In the genomic region with DNA sequence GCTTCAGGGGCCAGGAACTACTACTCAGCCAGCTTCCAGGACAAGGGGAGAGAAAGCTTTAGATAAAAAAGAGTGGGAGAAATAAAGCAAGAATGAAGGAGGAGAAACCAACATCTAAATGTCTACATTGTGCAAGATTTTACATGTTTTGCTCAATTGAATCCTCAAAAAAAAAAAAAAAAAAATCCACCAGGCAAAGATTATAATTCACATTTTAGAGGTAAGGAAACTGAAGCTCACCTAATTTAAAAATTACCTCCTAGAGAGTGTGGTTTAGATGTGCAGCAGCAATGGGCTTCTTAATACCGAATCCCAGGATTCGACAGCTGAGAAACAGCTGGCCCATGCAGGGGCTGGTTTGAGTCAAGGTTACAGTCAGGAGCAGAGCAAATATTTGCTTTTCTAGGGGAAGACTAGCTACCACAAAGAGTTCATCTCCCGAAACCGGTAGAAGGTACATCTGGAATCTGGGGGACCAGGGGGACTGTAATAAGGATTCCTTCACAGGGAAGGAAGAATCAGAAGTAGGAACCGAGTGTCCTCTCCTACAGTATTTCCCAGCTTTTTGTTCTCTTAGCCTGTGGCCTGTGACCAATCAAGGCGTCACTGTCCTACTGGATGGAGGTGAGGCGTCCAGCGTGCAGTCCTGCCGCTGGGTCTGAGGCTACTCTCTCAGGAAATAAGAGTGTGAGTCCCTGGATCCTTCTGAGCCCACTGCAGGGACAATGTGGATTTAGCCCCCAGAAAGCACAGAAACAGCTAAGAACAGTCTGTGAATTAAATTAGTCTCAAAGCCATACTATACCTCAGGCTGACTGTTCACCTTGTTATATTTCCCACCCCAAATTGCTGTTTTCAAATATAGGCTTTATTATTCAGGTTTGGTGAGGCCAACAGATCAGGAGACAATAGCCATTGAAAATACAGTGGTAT, we compare ENCODE assay signal across 11 cellular contexts. TPM values are rescaled to one million over a fixed set of nuclear protein-coding genes. Genes with fewer than 3 reads are reported as not detected.
DNase-seq lines count a peak whose midpoint lies in the region; ATAC-seq, FAIRE-seq and TF ChIP-seq lines count a peak whose summit lies in the region.
"Had no signal": no experiment of that assay in that cellular context is flagged by ENCODE, and none has a peak within 500 bp of the region (broad histone marks: within the 10 kb centered on the region; RNA-seq: fewer than 3 reads in every experiment).

No MANE protein-coding gene starts in this region.

- no peak overlapping the region for H3K4me3 ChIP-seq in astrocyte (ENCODE audit: insufficient read depth, low read depth, low read length)
- no peak overlapping the region for H3K4me3 ChIP-seq in mucosa of stomach (ENCODE audit: low read length)
- H3K4me3 ChIP-seq in upper lobe of right lung: no peak overlapping the region

- no peaks in the 10 kb centered on the region for H4K20me1 ChIP-seq in astrocyte (ENCODE audit: insufficient read depth, low read length)

- no peak for FAIRE-seq in astrocyte (lab: Jason Lieb, UNC)

- H3K4me1 Mint-ChIP-seq in activated naive CD4-positive, alpha-beta T cell treated with anti-CD3 and anti-CD28 coated beads, Interleukin-2, amount 10 ng/mL, durations not matched to agents 7 days and 5 days: peaks cover 31% of the 10 kb centered on the region
- peaks cover 25% of the 10 kb centered on the region for H3K4me1 Mint-ChIP-seq in astrocyte (ENCODE audit: low read depth, unreplicated experiment)

- peak overlapping the region; percentile 55 for H3K27ac Mint-ChIP-seq in activated naive CD4-positive, alpha-beta T cell treated with anti-CD3 and anti-CD28 coated beads, Interleukin-2, amount 10 ng/mL, durations not matched to agents 7 days and 5 days
- peak overlapping the region; percentile 99 for H3K27ac Mint-ChIP-seq in astrocyte (ENCODE audit: unreplicated experiment)

- H3K79me2 ChIP-seq in astrocyte (ENCODE audit: insufficient read depth, low read length): no peaks in the 10 kb centered on the region

- CTCF ChIA-PET in activated naive CD4-positive, alpha-beta T cell treated with anti-CD3 and anti-CD28 coated beads, Interleukin-2, amount 10 ng/mL, durations not matched to agents 7 days and 5 days (lab: Charles Lee): interaction anchor here (0.6 to 2.9 kb wide), 7 partner anchors 10 to 302 kb away, joined by 3 to 8 read pairs (median 3); no protein-coding TSS in a partner anchor

- no peaks in the 10 kb centered on the region for H3K27me3 Mint-ChIP-seq in activated naive CD4-positive, alpha-beta T cell treated with anti-CD3 and anti-CD28 coated beads, Interleukin-2, amount 10 ng/mL, durations not matched to agents 7 days and 5 days
- peaks cover 2% of the 10 kb centered on the region for H3K27me3 Mint-ChIP-seq in astrocyte (ENCODE audit: low read depth, unreplicated experiment)

- H3K36me3 ChIP-seq in astrocyte (ENCODE audit: insufficient read depth, low read length) (no peaks in the 10 kb centered on the region), mucosa of stomach (ENCODE audit: control insufficient read depth, insufficient read depth, low read length) (no peaks in the 10 kb centered on the region), upper lobe of right lung (no peaks in the 10 kb centered on the region)

- ATAC-seq in upper lobe of right lung: no peak
- ATAC-seq in GM19463 (IDR thresholded peaks at IDR 0.05; ENCODE audit: unreplicated experiment): no peak

- no peak overlapping the region for H3K4me3 Mint-ChIP-seq in activated naive CD4-positive, alpha-beta T cell treated with anti-CD3 and anti-CD28 coated beads, Interleukin-2, amount 10 ng/mL, durations not matched to agents 7 days and 5 days
- peak overlapping the region; percentile 66 for H3K4me3 Mint-ChIP-seq in astrocyte (ENCODE audit: unreplicated experiment)

- intact Hi-C loops in upper lobe of right lung (cut with DNase I): no loop called here

- H2AFZ ChIP-seq in astrocyte (ENCODE audit: low read depth, low read length): peak overlapping the region; percentile 38

- DNase-seq in activated naive CD4-positive, alpha-beta T cell treated with anti-CD3 and anti-CD28 coated beads, Interleukin-2, amount 10 ng/mL, durations not matched to agents 7 days and 5 days: no peak
- no peak for DNase-seq in activated naive CD4-positive, alpha-beta T cell (lab: John Stamatoyannopoulos, UW)
- DNase-seq in astrocyte (ENCODE audit: low read depth) (no peak), upper lobe of right lung (no peak), iPS-NIHi7 (ENCODE audit: extremely low spot score) (no peak), AG08395 (ENCODE audit: low spot score) (no peak)
- DNase-seq: NCI-H1092 treated with DMSO at 0.1 percent for 48 hours, SW 1271 had no signal

- H3K4me1 ChIP-seq in astrocyte (ENCODE audit: insufficient read depth, low read length) (peaks cover 19% of the 10 kb centered on the region), mucosa of stomach (ENCODE audit: control insufficient read depth, insufficient read depth, low read length) (peaks cover 27% of the 10 kb centered on the region), upper lobe of right lung (peaks cover 48% of the 10 kb centered on the region)

- peak overlapping the region; percentile 31 for H3K9ac ChIP-seq in astrocyte (ENCODE audit: low read length)
- peak overlapping the region; percentile 8 for H3K9ac ChIP-seq in mucosa of stomach (ENCODE audit: low read length)

- peaks cover 14% of the 10 kb centered on the region for H3K36me3 Mint-ChIP-seq in activated naive CD4-positive, alpha-beta T cell treated with anti-CD3 and anti-CD28 coated beads, Interleukin-2, amount 10 ng/mL, durations not matched to agents 7 days and 5 days
- H3K36me3 Mint-ChIP-seq in astrocyte (ENCODE audit: low read depth, unreplicated experiment): peaks cover 6% of the 10 kb centered on the region

- peak overlapping the region; percentile 18 for H3K27ac ChIP-seq in astrocyte (ENCODE audit: low read depth, low read length)
- peak overlapping the region; percentile 76 for H3K27ac ChIP-seq in upper lobe of right lung

- peak overlapping the region; percentile 59 for H3K4me2 ChIP-seq in astrocyte (ENCODE audit: low read length)

- H3K9me3 Mint-ChIP-seq in activated naive CD4-positive, alpha-beta T cell treated with anti-CD3 and anti-CD28 coated beads, Interleukin-2, amount 10 ng/mL, durations not matched to agents 7 days and 5 days: peaks cover 4% of the 10 kb centered on the region
- peaks cover 13% of the 10 kb centered on the region for H3K9me3 Mint-ChIP-seq in astrocyte (ENCODE audit: unreplicated experiment)

- TF ChIP-seq CTCF in astrocyte (IDR thresholded peaks at IDR 0.05; ENCODE audit: insufficient read depth, low read depth, low read length) (no peak), upper lobe of right lung (IDR thresholded peaks at IDR 0.05) (no peak)

- H3K9me3 ChIP-seq in astrocyte (ENCODE audit: insufficient read depth, low read depth, low read length) (no peaks in the 10 kb centered on the region), mucosa of stomach (ENCODE audit: control insufficient read depth, low read length) (no peaks in the 10 kb centered on the region), upper lobe of right lung (no peaks in the 10 kb centered on the region)

- no peaks in the 10 kb centered on the region for H3K27me3 ChIP-seq in astrocyte (ENCODE audit: insufficient read depth, low read length)
- no peaks in the 10 kb centered on the region for H3K27me3 ChIP-seq in mucosa of stomach (ENCODE audit: control insufficient read depth, insufficient read depth, low read length)
- H3K27me3 ChIP-seq in upper lobe of right lung: no peaks in the 10 kb centered on the region

RNA-seq across cellular contexts. Expression of a gene that starts 42.3 kb away (rescaled TPM):
- total RNA-seq in astrocyte (0.34 TPM in 1 of 2 replicates, not detected in the other), upper lobe of right lung (17.0 TPM)
- total RNA-seq: progenitor cell of endocrine pancreas had no signal

Comparison
In these comparisons a context has a peak if more than half of its experiments do, and no peak if none do; other contexts are left out.
1. RNA of a gene that starts 42.3 kb away (total RNA-seq): 17.0 TPM in upper lobe of right lung (single experiment); 0.34 TPM in astrocyte; every median in the first group is over 10 times any median in the second.